Comparison of ENCODE assay signal across 11 cellular contexts in the genomic region with DNA sequence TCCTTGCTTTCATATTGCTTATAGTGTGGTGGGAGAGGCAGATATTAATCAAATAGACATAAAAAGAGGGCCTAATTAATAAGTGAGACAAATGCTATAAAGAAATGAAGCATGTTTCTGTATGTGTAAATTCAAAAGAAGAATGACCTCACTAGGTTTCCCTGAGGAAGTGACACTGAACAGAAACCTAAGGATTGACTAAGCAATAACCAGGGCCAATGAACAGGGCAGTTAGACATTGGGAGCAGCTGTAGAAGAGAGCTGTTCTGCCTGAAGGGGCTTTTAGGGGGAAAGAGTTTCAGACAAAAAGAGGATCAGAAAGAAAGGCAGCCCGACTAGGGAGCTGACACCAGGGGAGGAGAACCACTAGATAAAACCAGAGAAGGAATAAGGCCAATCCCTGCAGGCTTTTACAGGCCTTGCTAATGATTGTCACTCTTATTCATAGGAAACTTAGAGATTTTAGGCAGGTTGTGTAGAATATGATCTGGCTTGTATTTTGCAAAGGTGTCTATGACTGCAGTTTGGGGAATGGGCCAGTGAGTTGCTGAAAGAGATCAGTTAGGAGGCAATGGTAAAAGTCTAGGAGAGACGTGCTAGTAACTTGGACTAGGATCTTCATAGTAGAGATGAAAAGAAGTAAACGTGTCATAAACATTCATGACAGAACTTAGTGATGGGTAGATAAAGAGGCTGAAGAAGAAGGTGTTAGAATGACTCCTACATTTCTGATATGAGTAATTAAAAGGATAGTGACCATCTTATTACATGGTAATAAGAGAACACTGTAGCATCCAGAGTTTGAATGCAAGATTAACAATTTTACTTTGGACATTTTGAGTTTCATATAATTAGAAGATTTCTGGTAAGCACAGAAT. TPM values are rescaled to one million over a fixed set of nuclear protein-coding genes. Genes with fewer than 3 reads are reported as not detected.
DNase-seq lines count a peak whose midpoint lies in the region; ATAC-seq and TF ChIP-seq lines count a peak whose summit lies in the region.
"Had no signal": no experiment of that assay in that cellular context is flagged by ENCODE, and none has a peak within 500 bp of the region (broad histone marks: within the 10 kb centered on the region; RNA-seq: fewer than 3 reads in every experiment).

No MANE protein-coding gene starts in this region.

- H2BK5ac ChIP-seq in H9 (ENCODE audit: insufficient read length, low read length), result no peak overlapping the region

- H4K5ac ChIP-seq in H9 (ENCODE audit: insufficient read length, low read depth, low read length), result no peak overlapping the region

- H3K9me3 ChIP-seq in H9 (ENCODE audit: control insufficient read depth, low read depth, low read length), result no peaks in the 10 kb centered on the region

- H2BK120ac ChIP-seq in H9 (ENCODE audit: low read depth, low read length, poor library complexity, severe bottlenecking), result no peak overlapping the region

- H3K56ac ChIP-seq in H9 (ENCODE audit: insufficient read length, low read depth, low read length), result no peak overlapping the region

- TF ChIP-seq CTCF in GM12864 (IDR thresholded peaks at IDR 0.05; ENCODE audit: low read depth, low read length, missing control alignments) (no peak), H9 (conservative IDR thresholded peaks at IDR 0.05) (no peak), lower leg skin (IDR thresholded peaks at IDR 0.05) (no peak)

- peak; percentile 59 for DNase-seq in GM12864 (ENCODE audit: low read depth)
- no peak for DNase-seq in activated T-helper 2 cell treated with anti-CD3 and anti-CD28 coated beads, Interferon-gamma antibody, Interleukin-2, Interleukin-4, amounts not matched to agents 10 μg/mL and 5 μg/mL and 100 μg/mL, durations not matched to agents 14 hours and 24 hours and 36 hours (ENCODE audit: low spot score)
- DNase-seq in SHP77 (lab: John Stamatoyannopoulos, UW), result no peak
- no peak for DNase-seq in NCI-H345 (lab: John Stamatoyannopoulos, UW)
- DNase-seq in H9, result no peak
- DNase-seq in lower leg skin (ENCODE audit: low spot score in 2 of 2), result no peak
- DNase-seq: amygdala, KBM-7, substantia nigra had no signal

- H3K18ac ChIP-seq in H9 (ENCODE audit: insufficient read length, low read depth, low read length), result no peak overlapping the region

- H2BK12ac ChIP-seq in H9 (ENCODE audit: insufficient read length, low read depth, low read length), result no peak overlapping the region

- no peaks in the 10 kb centered on the region for H4K20me1 ChIP-seq in H9 (ENCODE audit: control insufficient read depth, insufficient read depth, insufficient read length)

- ATAC-seq in GM19324 (IDR thresholded peaks at IDR 0.05; ENCODE audit: low FRiP score, unreplicated experiment), result peak; percentile 83
- ATAC-seq in HG02943 (IDR thresholded peaks at IDR 0.05; ENCODE audit: low read depth, unreplicated experiment), result peak; percentile 93

- no peaks in the 10 kb centered on the region for H3K23me2 ChIP-seq in H9 (ENCODE audit: insufficient read length, low read depth, low read length, poor library complexity, severe bottlenecking)

- no peak overlapping the region for H4K91ac ChIP-seq in H9 (ENCODE audit: insufficient read length, low read depth, low read length)

- H3K9me3 Mint-ChIP-seq in activated T-helper 2 cell treated with anti-CD3 and anti-CD28 coated beads, Interferon-gamma antibody, Interleukin-2, Interleukin-4, amounts not matched to agents 10 μg/mL and 5 μg/mL and 100 μg/mL, durations not matched to agents 14 hours and 24 hours and 36 hours, result no peaks in the 10 kb centered on the region
- H3K9me3 Mint-ChIP-seq in H9, result peaks cover 0 to 8% of the 10 kb centered on the region in 2 experiments; a peak in 1 of 5 replicates

- H3K4me3 ChIP-seq in GM12864 (ENCODE audit: low read depth, low read length), result no peak overlapping the region
- no peak overlapping the region for H3K4me3 ChIP-seq in lower leg skin (ENCODE audit: low read depth, poor library complexity, severe bottlenecking)

- no peak for TF ChIP-seq POLR2A in lower leg skin (IDR thresholded peaks at IDR 0.05)

- no CpG with 5 or more reads among the region's 3 CpGs for WGBS in H9 (ENCODE audit: extremely low coverage, insufficient read length, low lambda C conversion rate)
- 52 to 57% methylated on average over 3 of the region's 3 CpGs for WGBS in lower leg skin, 2 donors

- H3K14ac ChIP-seq in H9 (ENCODE audit: insufficient read depth, low read length), result no peak overlapping the region

- no peak overlapping the region for H3K23ac ChIP-seq in H9 (ENCODE audit: insufficient read length, low read depth, low read length)

- H3K27me3 ChIP-seq in H9 (ENCODE audit: insufficient read depth, low read length), result no peaks in the 10 kb centered on the region

- no peak overlapping the region for H4K8ac ChIP-seq in H9 (replicated peaks; ENCODE audit: insufficient read length, low read depth, low read length)

- intact Hi-C loops in activated T-helper 2 cell treated with anti-CD3 and anti-CD28 coated beads, Interferon-gamma antibody, Interleukin-2, Interleukin-4, amounts not matched to agents 10 μg/mL and 5 μg/mL and 100 μg/mL, durations not matched to agents 14 hours and 24 hours and 36 hours (cut with micrococcal nuclease), result loop anchor here (1.0 to 2.0 kb wide), 3 partner anchors 14 to 24 kb away; no protein-coding TSS in a partner anchor
- intact Hi-C loops in lower leg skin (cut with DNase I; ENCODE audit: low total_unique reads), result no loop called here

- H3K4me2 ChIP-seq in H9 (ENCODE audit: insufficient read depth, insufficient read length, low read length), result no peak overlapping the region

- H3K27ac ChIP-seq in H9 (ENCODE audit: insufficient read length, low read depth, low read length), result no peak overlapping the region

- H3K79me1 ChIP-seq in H9 (ENCODE audit: insufficient read depth, low read depth, low read length, poor library complexity, severe bottlenecking), result no peaks in the 10 kb centered on the region

- no peaks in the 10 kb centered on the region for H3K79me2 ChIP-seq in H9 (ENCODE audit: insufficient read depth, low read length)

- H2AFZ ChIP-seq in H9 (ENCODE audit: low read length), result no peak overlapping the region

- H3K36me3 Mint-ChIP-seq in activated T-helper 2 cell treated with anti-CD3 and anti-CD28 coated beads, Interferon-gamma antibody, Interleukin-2, Interleukin-4, amounts not matched to agents 10 μg/mL and 5 μg/mL and 100 μg/mL, durations not matched to agents 14 hours and 24 hours and 36 hours (ENCODE audit: low read depth), result no peaks in the 10 kb centered on the region
- no peaks in the 10 kb centered on the region for H3K36me3 Mint-ChIP-seq in H9 (ENCODE audit: insufficient read depth in 1 of 3, low read depth in 3 of 3)

- no peak overlapping the region for H2BK15ac ChIP-seq in H9 (ENCODE audit: low read depth, low read length)

- no peak overlapping the region for H3K4ac ChIP-seq in H9 (ENCODE audit: low read depth, low read length)

- H3T11ph ChIP-seq in H9 (ENCODE audit: low read length), result no peak overlapping the region

- H3K27me3 Mint-ChIP-seq in activated T-helper 2 cell treated with anti-CD3 and anti-CD28 coated beads, Interferon-gamma antibody, Interleukin-2, Interleukin-4, amounts not matched to agents 10 μg/mL and 5 μg/mL and 100 μg/mL, durations not matched to agents 14 hours and 24 hours and 36 hours (ENCODE audit: low read depth), result no peaks in the 10 kb centered on the region
- H3K27me3 Mint-ChIP-seq in H9 (ENCODE audit: low read depth), result no peaks in the 10 kb centered on the region

- H2BK20ac ChIP-seq in H9 (ENCODE audit: low read depth, low read length, poor library complexity, severe bottlenecking), result no peak overlapping the region

- H3K4me1 Mint-ChIP-seq in activated T-helper 2 cell treated with anti-CD3 and anti-CD28 coated beads, Interferon-gamma antibody, Interleukin-2, Interleukin-4, amounts not matched to agents 10 μg/mL and 5 μg/mL and 100 μg/mL, durations not matched to agents 14 hours and 24 hours and 36 hours (ENCODE audit: low read depth), result peaks cover 14% of the 10 kb centered on the region
- H3K4me1 Mint-ChIP-seq in H9, result no peaks in the 10 kb centered on the region

- peak overlapping the region; percentile 26 for H3K27ac Mint-ChIP-seq in activated T-helper 2 cell treated with anti-CD3 and anti-CD28 coated beads, Interferon-gamma antibody, Interleukin-2, Interleukin-4, amounts not matched to agents 10 μg/mL and 5 μg/mL and 100 μg/mL, durations not matched to agents 14 hours and 24 hours and 36 hours
- H3K27ac Mint-ChIP-seq in H9, result no peak overlapping the region

- H2AK5ac ChIP-seq in H9 (ENCODE audit: insufficient read length, low read length), result no peak overlapping the region

- H3K4me3 Mint-ChIP-seq in activated T-helper 2 cell treated with anti-CD3 and anti-CD28 coated beads, Interferon-gamma antibody, Interleukin-2, Interleukin-4, amounts not matched to agents 10 μg/mL and 5 μg/mL and 100 μg/mL, durations not matched to agents 14 hours and 24 hours and 36 hours (ENCODE audit: low read depth), result no peak overlapping the region
- no peak overlapping the region for H3K4me3 Mint-ChIP-seq in H9

- no peak overlapping the region for H3K9ac ChIP-seq in H9 (ENCODE audit: extremely low read depth, insufficient read length, low read length)

- no peaks in the 10 kb centered on the region for H3K4me1 ChIP-seq in H9 (ENCODE audit: insufficient read depth, low read length)

RNA-seq across cellular contexts. Expression of a gene that starts 26.8 kb away (rescaled TPM):
- total RNA-seq in activated T-helper 2 cell treated with anti-CD3 and anti-CD28 coated beads, Interferon-gamma antibody, Interleukin-2, Interleukin-4, amounts not matched to agents 10 μg/mL and 5 μg/mL and 100 μg/mL, durations not matched to agents 14 hours and 24 hours and 36 hours, result 39.9 and 40.0 TPM in 2 replicates
- total RNA-seq in H9 (2021), result 3.2 TPM in 2 replicates
- total RNA-seq in lower leg skin, result 10 to 100 TPM in 1 of 4 donors, 1 to 10 TPM in 3; 6.2 to 38.0 (median 9.5) TPM
